In the genomic region with DNA sequence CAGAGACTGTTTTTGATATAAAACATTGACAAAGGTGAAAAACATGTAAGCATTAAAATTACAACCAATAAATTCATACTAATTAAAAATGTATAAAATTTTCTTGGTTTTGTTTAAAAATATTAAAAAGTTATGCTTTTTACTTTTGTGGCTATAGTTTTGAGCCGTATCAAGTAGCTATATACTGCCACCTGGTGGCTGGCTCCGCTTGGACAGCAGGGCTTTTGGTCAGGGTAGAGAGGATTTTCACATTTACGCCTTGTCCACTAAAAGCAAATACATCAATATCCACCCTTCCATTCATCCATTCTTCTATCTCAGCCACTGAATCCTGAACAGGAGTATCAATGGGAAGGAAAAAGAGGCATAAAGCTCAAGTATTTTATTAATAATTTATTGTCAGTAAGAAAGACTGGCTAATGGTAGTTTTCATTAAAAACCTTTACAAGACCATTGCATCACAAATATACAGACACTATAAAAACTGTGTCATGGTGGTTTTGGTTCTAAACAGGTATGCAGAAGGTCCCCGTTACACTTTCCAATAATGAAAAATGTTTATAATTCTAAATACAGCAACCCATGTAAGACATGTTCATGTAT, we compare ENCODE assay signal across 8 cellular contexts. TPM values are rescaled to one million over a fixed set of nuclear protein-coding genes. Genes with fewer than 3 reads are reported as not detected.
A peak's percentile ranks its signal among the peaks of the same experiment; 100 is the strongest.
DNase-seq lines count a peak whose midpoint lies in the region; ATAC-seq, FAIRE-seq and TF ChIP-seq lines count a peak whose summit lies in the region.

No MANE protein-coding gene starts in this region.

- BruUV-seq in Calu3 (replicated peaks; lab: Mats Ljungman, UMichigan), result no TSS peak

- H3K36me3 Mint-ChIP-seq in Calu3 (ENCODE audit: insufficient read depth, unreplicated experiment), result peaks cover 4% of the 10 kb centered on the region

- H3K36me3 ChIP-seq in WERI-Rb-1, result no peaks in the 10 kb centered on the region

- H3K27ac ChIP-seq in WERI-Rb-1, result no peak overlapping the region

- H3K9me3 Mint-ChIP-seq in Calu3 (ENCODE audit: low read depth, unreplicated experiment), result no peaks in the 10 kb centered on the region

- no peaks in the 10 kb centered on the region for H3K9me3 ChIP-seq in WERI-Rb-1 (ENCODE audit: severe bottlenecking)

- peak; percentile 63 for TF ChIP-seq CTCF in Calu3 (IDR thresholded peaks at IDR 0.05; ENCODE audit: unreplicated experiment)
- peak; percentile 70 for TF ChIP-seq CTCF in WERI-Rb-1 (IDR thresholded peaks at IDR 0.05; ENCODE audit: low read depth, low read length)

- CTCF ChIA-PET in Calu3 (lab: Charles Lee), result no interaction called here

- H3K4me1 Mint-ChIP-seq in Calu3 (ENCODE audit: low read depth, unreplicated experiment), result no peaks in the 10 kb centered on the region

- FAIRE-seq in HTR-8/SVneo (lab: Jason Lieb, UNC), result peak; percentile 74

- intact Hi-C loops in Calu3 (cut with micrococcal nuclease; ENCODE audit: unreplicated experiment), result loop anchor here (1.0 to 2.0 kb wide), 2 partner anchors 115 to 290 kb away; no protein-coding TSS in a partner anchor

- H3K4me3 ChIP-seq in WERI-Rb-1 (ENCODE audit: low read depth, low read length), result no peak overlapping the region

- ATAC-seq in left lobe of liver (peak; percentile 92), GM19324 (IDR thresholded peaks at IDR 0.05; ENCODE audit: low FRiP score, unreplicated experiment) (no peak)

- H3K27ac Mint-ChIP-seq in Calu3 (ENCODE audit: unreplicated experiment), result no peak overlapping the region

- peaks cover 95% of the 10 kb centered on the region for H3K27me3 ChIP-seq in WERI-Rb-1 (ENCODE audit: insufficient read depth, low read depth, severe bottlenecking)

- no peaks in the 10 kb centered on the region for H3K27me3 Mint-ChIP-seq in Calu3 (ENCODE audit: unreplicated experiment)

- no peak overlapping the region for H3K4me3 Mint-ChIP-seq in Calu3 (ENCODE audit: low read depth, unreplicated experiment)

- DNase-seq in Calu3 (peak; percentile 70), GM19240 (ENCODE audit: insufficient read length, low spot score) (peak; percentile 8), HTR-8/SVneo (ENCODE audit: insufficient read length, low spot score) (peak; percentile 61), WERI-Rb-1 (peak; percentile 54), cerebellar cortex (ENCODE audit: low spot score) (peak; percentile 68), left lobe of liver (ENCODE audit: low spot score) (peak; percentile 62)
- peak; percentile 9 to 26 (median 9) for DNase-seq in stimulated activated CD4-positive, alpha-beta T cell treated with anti-CD3 and anti-CD28 coated beads, TNF-alpha, amount 100 ng/mL, for 4 hours (ENCODE audit: low read depth in 3 of 3)

RNA-seq across cellular contexts. Expression of gene MTNR1A, which starts 32.1 kb away (rescaled TPM):
- total RNA-seq in Calu3 (2022) (1.6 and 2.9 TPM in 2 replicates), left lobe of liver (not detected)

Comparison
In these comparisons a context has a peak if more than half of its experiments do, and no peak if none do; other contexts are left out.
1. DNase-seq: peak in every context shown above with its lines; median percentile 70 in Calu3; 68 in cerebellar cortex; 62 in left lobe of liver; 61 in HTR-8/SVneo; 54 in WERI-Rb-1; 9 in stimulated activated CD4-positive, alpha-beta T cell treated with anti-CD3 and anti-CD28 coated beads, TNF-alpha, amount 100 ng/mL, for 4 hours; 8 in GM19240.